Comparison of ENCODE assay signal across 1 cellular context in genomic region chr11:57638005-57638760, GRCh38.
TF ChIP-seq lines count a peak whose summit lies in the region.

No MANE protein-coding gene starts in this region.

TF ChIP-seq in HEK293, 187 proteins besides CTCF, POLR2A, EP300 and RAD21 (continued from another document and continues in another):
- TF ChIP-seq ZNF2 (tag by site-specific recombination; IDR thresholded peaks at IDR 0.05) (no peak), SALL2 (tag by site-specific recombination; IDR thresholded peaks at IDR 0.05; ENCODE audit: borderline replicate concordance) (no peak), ZNF747 (tag by site-specific recombination; IDR thresholded peaks at IDR 0.05) (no peak), INSM2 (tag by site-specific recombination; IDR thresholded peaks at IDR 0.05) (peak; percentile 48; the same call in 1 of the 2 replicates), PATZ1 (tag by site-specific recombination; IDR thresholded peaks at IDR 0.05) (peak; percentile 60; the same call in 1 of the 2 replicates), ZSCAN4 (tag by site-specific recombination; IDR thresholded peaks at IDR 0.05) (no peak), ZNF248 (tag by site-specific recombination; IDR thresholded peaks at IDR 0.05) (no peak), MEIS1 (CRISPR knock-in tag; IDR thresholded peaks at IDR 0.05; ENCODE audit: borderline replicate concordance) (no peak), ZNF292 (tag by site-specific recombination; IDR thresholded peaks at IDR 0.05; ENCODE audit: borderline replicate concordance, low read depth) (no peak), ZIC2 (tag by site-specific recombination; IDR thresholded peaks at IDR 0.05) (no peak), ZNF48 (tag by site-specific recombination; IDR thresholded peaks at IDR 0.05) (no peak), ZNF140 (tag by site-specific recombination; IDR thresholded peaks at IDR 0.05) (no peak), YY2 (tag by site-specific recombination; IDR thresholded peaks at IDR 0.05) (peak; percentile 65), ZNF157 (tag by site-specific recombination; IDR thresholded peaks at IDR 0.05) (no peak), ZNF350 (tag by site-specific recombination; IDR thresholded peaks at IDR 0.05) (no peak), SCRT2 (tag by site-specific recombination; IDR thresholded peaks at IDR 0.05) (no peak), ZNF558 (tag by site-specific recombination; IDR thresholded peaks at IDR 0.05) (no peak), ZNF791 (tag by site-specific recombination; IDR thresholded peaks at IDR 0.05) (no peak), ZNF366 (tag by site-specific recombination; conservative IDR thresholded peaks at IDR 0.05) (peak; percentile 74), SETDB1 (IDR thresholded peaks at IDR 0.05; ENCODE audit: insufficient read length, low read length) (no peak), ZNF658 (tag by site-specific recombination; IDR thresholded peaks at IDR 0.05) (no peak), ZNF837 (tag by site-specific recombination; IDR thresholded peaks at IDR 0.05) (no peak), ZNF121 (tag by site-specific recombination; IDR thresholded peaks at IDR 0.05) (no peak), ZNF571 (tag by site-specific recombination; IDR thresholded peaks at IDR 0.05) (no peak), ZNF18 (tag by site-specific recombination; IDR thresholded peaks at IDR 0.05) (no peak), ZNF391 (tag by site-specific recombination; IDR thresholded peaks at IDR 0.05; ENCODE audit: borderline replicate concordance, low read depth) (no peak), HIC1 (tag by site-specific recombination; IDR thresholded peaks at IDR 0.05) (no peak), ZNF707 (tag by site-specific recombination; IDR thresholded peaks at IDR 0.05) (no peak), ZNF280D (tag by site-specific recombination; IDR thresholded peaks at IDR 0.05) (no peak)
- TF ChIP-seq, protein P1, sequence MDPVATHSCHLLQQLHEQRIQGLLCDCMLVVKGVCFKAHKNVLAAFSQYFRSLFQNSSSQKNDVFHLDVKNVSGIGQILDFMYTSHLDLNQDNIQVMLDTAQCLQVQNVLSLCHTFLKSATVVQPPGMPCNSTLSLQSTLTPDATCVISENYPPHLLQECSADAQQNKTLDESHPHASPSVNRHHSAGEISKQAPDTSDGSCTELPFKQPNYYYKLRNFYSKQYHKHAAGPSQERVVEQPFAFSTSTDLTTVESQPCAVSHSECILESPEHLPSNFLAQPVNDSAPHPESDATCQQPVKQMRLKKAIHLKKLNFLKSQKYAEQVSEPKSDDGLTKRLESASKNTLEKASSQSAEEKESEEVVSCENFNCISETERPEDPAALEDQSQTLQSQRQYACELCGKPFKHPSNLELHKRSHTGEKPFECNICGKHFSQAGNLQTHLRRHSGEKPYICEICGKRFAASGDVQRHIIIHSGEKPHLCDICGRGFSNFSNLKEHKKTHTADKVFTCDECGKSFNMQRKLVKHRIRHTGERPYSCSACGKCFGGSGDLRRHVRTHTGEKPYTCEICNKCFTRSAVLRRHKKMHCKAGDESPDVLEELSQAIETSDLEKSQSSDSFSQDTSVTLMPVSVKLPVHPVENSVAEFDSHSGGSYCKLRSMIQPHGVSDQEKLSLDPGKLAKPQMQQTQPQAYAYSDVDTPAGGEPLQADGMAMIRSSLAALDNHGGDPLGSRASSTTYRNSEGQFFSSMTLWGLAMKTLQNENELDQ (tag by site-specific recombination; IDR thresholded peaks at IDR 0.05; ENCODE audit: low read depth) = no peak
- TF ChIP-seq, protein P2, sequence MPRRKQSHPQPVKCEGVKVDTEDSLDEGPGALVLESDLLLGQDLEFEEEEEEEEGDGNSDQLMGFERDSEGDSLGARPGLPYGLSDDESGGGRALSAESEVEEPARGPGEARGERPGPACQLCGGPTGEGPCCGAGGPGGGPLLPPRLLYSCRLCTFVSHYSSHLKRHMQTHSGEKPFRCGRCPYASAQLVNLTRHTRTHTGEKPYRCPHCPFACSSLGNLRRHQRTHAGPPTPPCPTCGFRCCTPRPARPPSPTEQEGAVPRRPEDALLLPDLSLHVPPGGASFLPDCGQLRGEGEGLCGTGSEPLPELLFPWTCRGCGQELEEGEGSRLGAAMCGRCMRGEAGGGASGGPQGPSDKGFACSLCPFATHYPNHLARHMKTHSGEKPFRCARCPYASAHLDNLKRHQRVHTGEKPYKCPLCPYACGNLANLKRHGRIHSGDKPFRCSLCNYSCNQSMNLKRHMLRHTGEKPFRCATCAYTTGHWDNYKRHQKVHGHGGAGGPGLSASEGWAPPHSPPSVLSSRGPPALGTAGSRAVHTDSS (tag by site-specific recombination; IDR thresholded peaks at IDR 0.05) = no peak
- TF ChIP-seq, protein P3, sequence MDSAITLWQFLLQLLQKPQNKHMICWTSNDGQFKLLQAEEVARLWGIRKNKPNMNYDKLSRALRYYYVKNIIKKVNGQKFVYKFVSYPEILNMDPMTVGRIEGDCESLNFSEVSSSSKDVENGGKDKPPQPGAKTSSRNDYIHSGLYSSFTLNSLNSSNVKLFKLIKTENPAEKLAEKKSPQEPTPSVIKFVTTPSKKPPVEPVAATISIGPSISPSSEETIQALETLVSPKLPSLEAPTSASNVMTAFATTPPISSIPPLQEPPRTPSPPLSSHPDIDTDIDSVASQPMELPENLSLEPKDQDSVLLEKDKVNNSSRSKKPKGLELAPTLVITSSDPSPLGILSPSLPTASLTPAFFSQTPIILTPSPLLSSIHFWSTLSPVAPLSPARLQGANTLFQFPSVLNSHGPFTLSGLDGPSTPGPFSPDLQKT (IDR thresholded peaks at IDR 0.05; ENCODE audit: borderline replicate concordance, low read depth, low read length) = no peak
- TF ChIP-seq, protein P4, sequence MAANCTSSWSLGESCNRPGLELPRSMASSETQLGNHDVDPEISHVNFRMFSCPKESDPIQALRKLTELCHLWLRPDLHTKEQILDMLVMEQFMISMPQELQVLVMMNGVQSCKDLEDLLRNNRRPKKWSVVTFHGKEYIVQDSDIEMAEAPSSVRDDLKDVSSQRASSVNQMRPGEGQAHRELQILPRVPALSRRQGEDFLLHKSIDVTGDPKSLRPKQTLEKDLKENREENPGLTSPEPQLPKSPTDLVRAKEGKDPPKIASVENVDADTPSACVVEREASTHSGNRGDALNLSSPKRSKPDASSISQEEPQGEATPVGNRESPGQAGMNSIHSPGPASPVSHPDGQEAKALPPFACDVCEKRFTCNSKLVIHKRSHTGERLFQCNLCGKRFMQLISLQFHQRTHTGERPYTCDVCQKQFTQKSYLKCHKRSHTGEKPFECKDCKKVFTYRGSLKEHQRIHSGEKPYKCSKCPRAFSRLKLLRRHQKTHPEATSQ (tag by site-specific recombination; IDR thresholded peaks at IDR 0.05) = no peak
- TF ChIP-seq, protein P5, sequence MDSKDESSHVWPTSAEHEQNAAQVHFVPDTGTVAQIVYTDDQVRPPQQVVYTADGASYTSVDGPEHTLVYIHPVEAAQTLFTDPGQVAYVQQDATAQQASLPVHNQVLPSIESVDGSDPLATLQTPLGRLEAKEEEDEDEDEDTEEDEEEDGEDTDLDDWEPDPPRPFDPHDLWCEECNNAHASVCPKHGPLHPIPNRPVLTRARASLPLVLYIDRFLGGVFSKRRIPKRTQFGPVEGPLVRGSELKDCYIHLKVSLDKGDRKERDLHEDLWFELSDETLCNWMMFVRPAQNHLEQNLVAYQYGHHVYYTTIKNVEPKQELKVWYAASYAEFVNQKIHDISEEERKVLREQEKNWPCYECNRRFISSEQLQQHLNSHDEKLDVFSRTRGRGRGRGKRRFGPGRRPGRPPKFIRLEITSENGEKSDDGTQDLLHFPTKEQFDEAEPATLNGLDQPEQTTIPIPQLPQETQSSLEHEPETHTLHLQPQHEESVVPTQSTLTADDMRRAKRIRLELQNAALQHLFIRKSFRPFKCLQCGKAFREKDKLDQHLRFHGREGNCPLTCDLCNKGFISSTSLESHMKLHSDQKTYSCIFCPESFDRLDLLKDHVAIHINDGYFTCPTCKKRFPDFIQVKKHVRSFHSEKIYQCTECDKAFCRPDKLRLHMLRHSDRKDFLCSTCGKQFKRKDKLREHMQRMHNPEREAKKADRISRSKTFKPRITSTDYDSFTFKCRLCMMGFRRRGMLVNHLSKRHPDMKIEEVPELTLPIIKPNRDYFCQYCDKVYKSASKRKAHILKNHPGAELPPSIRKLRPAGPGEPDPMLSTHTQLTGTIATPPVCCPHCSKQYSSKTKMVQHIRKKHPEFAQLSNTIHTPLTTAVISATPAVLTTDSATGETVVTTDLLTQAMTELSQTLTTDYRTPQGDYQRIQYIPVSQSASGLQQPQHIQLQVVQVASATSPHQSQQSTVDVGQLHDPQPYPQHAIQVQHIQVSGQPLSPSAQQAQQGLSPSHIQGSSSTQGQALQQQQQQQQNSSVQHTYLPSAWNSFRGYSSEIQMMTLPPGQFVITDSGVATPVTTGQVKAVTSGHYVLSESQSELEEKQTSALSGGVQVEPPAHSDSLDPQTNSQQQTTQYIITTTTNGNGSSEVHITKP (tag by site-specific recombination; IDR thresholded peaks at IDR 0.05) = peak; percentile 35; the same call in 1 of the 2 replicates
